Comparison of ENCODE assay signal across 15 cellular contexts in genomic region chr4:185286571-185286970, GRCh38.
DNase-seq lines count a peak whose midpoint lies in the region; TF ChIP-seq lines count a peak whose summit lies in the region.
"Had no signal": no experiment of that assay in that cellular context is flagged by ENCODE, and none has a peak within 500 bp of the region (broad histone marks: within the 10 kb centered on the region; RNA-seq: fewer than 3 reads in every experiment).

No MANE protein-coding gene starts in this region.

- H3K9me3 Mint-ChIP-seq in mesothelial cell of epicardium, result no peaks in the 10 kb centered on the region
- no peaks in the 10 kb centered on the region for H3K9me3 Mint-ChIP-seq in CD14-positive monocyte
- H3K9me3 Mint-ChIP-seq: GM23338 had no signal

- no peaks in the 10 kb centered on the region for H3F3A ChIP-seq in GM23248 (ENCODE audit: insufficient read depth)

- H3K4me1 Mint-ChIP-seq in mesothelial cell of epicardium (peaks cover 5% of the 10 kb centered on the region), CD14-positive monocyte (no peaks in the 10 kb centered on the region)

- no peak overlapping the region for H3K4me2 ChIP-seq in GM23248 (ENCODE audit: unreplicated experiment)
- H3K4me2 ChIP-seq: GM23338 had no signal

- H4K20me1 ChIP-seq in GM23248 (ENCODE audit: insufficient read depth), result no peaks in the 10 kb centered on the region

- H3K4me3 ChIP-seq in GM23248 (no peak overlapping the region), ascending aorta (no peak overlapping the region)
- H3K4me3 ChIP-seq: GM23338, SJSA1 had no signal

- H3K27ac ChIP-seq in GM23248, result no peak overlapping the region
- H3K27ac ChIP-seq in ascending aorta, result peak overlapping the region; percentile 52 to 81
- H3K27ac ChIP-seq: SJSA1 had no signal

- no peak for TF ChIP-seq CTCF in ascending aorta (IDR thresholded peaks at IDR 0.05)
- TF ChIP-seq CTCF in mesothelial cell of epicardium (IDR thresholded peaks at IDR 0.05; ENCODE audit: unreplicated experiment), result no peak
- no peak for TF ChIP-seq CTCF in CD14-positive monocyte (IDR thresholded peaks at IDR 0.05)

- H3K27me3 Mint-ChIP-seq in mesothelial cell of epicardium (ENCODE audit: low read depth) (no peaks in the 10 kb centered on the region), CD14-positive monocyte (ENCODE audit: low read depth in 3 of 3) (peaks cover 1 to 5% (median 2%) of the 10 kb centered on the region in 3 donors)

- H3K4me1 ChIP-seq in GM23248 (ENCODE audit: insufficient read depth) (peaks cover 8% of the 10 kb centered on the region; the same call in 1 of the 2 replicates), ascending aorta (peaks cover 2 to 18% of the 10 kb centered on the region in 2 donors)

- 0 out of 2 replicates have a peak, but pooled peaks cover 7% of the 10 kb centered on the region for H3K36me3 ChIP-seq in GM23248 (ENCODE audit: low read depth)
- H3K36me3 ChIP-seq in ascending aorta, result peaks cover 0 to 10% of the 10 kb centered on the region in 2 donors

- H3K4me3 Mint-ChIP-seq in mesothelial cell of epicardium (no peak overlapping the region), CD14-positive monocyte (no peak overlapping the region)
- H3K4me3 Mint-ChIP-seq: GM23338 had no signal

- in situ Hi-C loops in GM23248 (cut with MboI), result no loop called here

- H3K27ac Mint-ChIP-seq in mesothelial cell of epicardium (peak overlapping the region; percentile 39), CD14-positive monocyte (no peak overlapping the region)

- H3K27me3 ChIP-seq in GM23248 (replicated peaks; ENCODE audit: insufficient read depth) (no peaks in the 10 kb centered on the region), ascending aorta (no peaks in the 10 kb centered on the region)
- H3K27me3 ChIP-seq: SJSA1 had no signal

- DNase-seq in EL (peak; percentile 7), GM23248 (peak; percentile 9), ascending aorta (ENCODE audit: low spot score in 2 of 2) (no peak), mesothelial cell of epicardium (ENCODE audit: low spot score in 2 of 2, unreplicated experiment in 2 of 2) (no peak), NAMALWA (ENCODE audit: low spot score) (no peak), AG08395 (ENCODE audit: low spot score) (no peak), CD14-positive monocyte (ENCODE audit: low spot score) (no peak)
- DNase-seq in activated CD4-positive, alpha-beta T cell treated with anti-CD3 and anti-CD28 coated beads, Interleukin-2, amount 50 U/mL, for 4 hours, result no peak
- DNase-seq: DMS79 treated with DMSO at 0.1 percent for 48 hours, GF-D8, NCI-H1105 treated with DMSO at 0.1 percent for 48 hours, NCI-H1694, NCI-H2081 treated with DMSO at 0.1 percent for 48 hours had no signal

- H3K9me3 ChIP-seq in GM23248 (ENCODE audit: low read depth), result no peaks in the 10 kb centered on the region
- no peaks in the 10 kb centered on the region for H3K9me3 ChIP-seq in ascending aorta
- H3K9me3 ChIP-seq: SJSA1 had no signal

- intact Hi-C loops in ascending aorta (cut with DNase I), result loop anchor here (5.0 kb wide), 1 partner anchor 79 kb away; the partner anchor contains the start of gene SNX25
- intact Hi-C loops in CD14-positive monocyte (cut with micrococcal nuclease), result no loop called here

- no peaks in the 10 kb centered on the region for H3K9me2 ChIP-seq in GM23248 (ENCODE audit: insufficient read depth)

- H2AFZ ChIP-seq in GM23248, result no peak overlapping the region
- H2AFZ ChIP-seq: GM23338 had no signal

- H3K79me2 ChIP-seq in GM23248 (ENCODE audit: insufficient read depth), result no peaks in the 10 kb centered on the region

- H3K36me3 Mint-ChIP-seq in mesothelial cell of epicardium, result no peaks in the 10 kb centered on the region
- no peaks in the 10 kb centered on the region for H3K36me3 Mint-ChIP-seq in CD14-positive monocyte

- WGBS in GM23248 (ENCODE audit: low coverage in 1 of 2, low lambda C conversion rate in 2 of 2, missing lambda C conversion rate in 2 of 2), 2 experiments, result 77 to 84% methylated on average over 3 of the region's 3 CpGs

- H3K9ac ChIP-seq in GM23248, result no peak overlapping the region; the same call in 1 of the 2 replicates

Comparison
In these comparisons a context has a peak if more than half of its experiments do, and no peak if none do; other contexts are left out.
1. DNase-seq: peak in EL (single experiment) and GM23248 (single experiment); none in ascending aorta (0 of 2), mesothelial cell of epicardium (0 of 2), NAMALWA (single experiment), activated CD4-positive, alpha-beta T cell treated with anti-CD3 and anti-CD28 coated beads, Interleukin-2, amount 50 U/mL, for 4 hours (0 of 2), AG08395 (single experiment) and CD14-positive monocyte (single experiment).